ENCODE assay signal across 8 cellular contexts in genomic region chr3:9248232-9249191, GRCh38. TPM values are rescaled to one million over a fixed set of nuclear protein-coding genes. Genes with fewer than 3 reads are reported as not detected.
A peak's percentile ranks its signal among the peaks of the same experiment; 100 is the strongest.
DNase-seq lines count a peak whose midpoint lies in the region; ATAC-seq lines count a peak whose summit lies in the region.

No MANE protein-coding gene starts in this region.

- peak overlapping the region; percentile 85 to 95 (median 92) for H3K4me3 Mint-ChIP-seq in naive B cell

- DNase-seq in DMS79 treated with DMSO at 0.1 percent for 48 hours (lab: John Stamatoyannopoulos, UW), result peak; percentile 41
- no peak for DNase-seq in DMS79 (lab: John Stamatoyannopoulos, UW)
- DNase-seq in NCI-H2227 treated with DMSO at 0.1 percent for 48 hours (lab: John Stamatoyannopoulos, UW), result peak; percentile 33
- no peak for DNase-seq in naive B cell

- no peak for ATAC-seq in naive B cell (ENCODE audit: low read depth in 2 of 2)
- no peak for ATAC-seq in HG03097 (IDR thresholded peaks at IDR 0.05; ENCODE audit: low FRiP score, unreplicated experiment)
- ATAC-seq in HG02610 (IDR thresholded peaks at IDR 0.05; ENCODE audit: unreplicated experiment), result no peak
- no peak for ATAC-seq in GM21529 (IDR thresholded peaks at IDR 0.05; ENCODE audit: unreplicated experiment)

- H3K36me3 Mint-ChIP-seq in naive B cell, result no peaks in the 10 kb centered on the region

- no peaks in the 10 kb centered on the region for H3K9me3 Mint-ChIP-seq in naive B cell

- H3K27ac ChIP-seq in cingulate gyrus (ENCODE audit: low read depth, low read length), result peak overlapping the region; percentile 42

- H3K4me1 Mint-ChIP-seq in naive B cell, result peaks cover 17 to 25% (median 22%) of the 10 kb centered on the region in 3 donors

- peaks cover 8 to 17% (median 9%) of the 10 kb centered on the region in 3 donors for H3K27me3 Mint-ChIP-seq in naive B cell

- H3K27ac Mint-ChIP-seq in naive B cell, result peak overlapping the region in 4 of 6 donors; percentile 36 to 80 (median 57)

RNA-seq across cellular contexts. Expression of gene SRGAP3, which starts 0.9 kb away (rescaled TPM):
- polyA plus RNA-seq in naive B cell (ENCODE audit: low read depth in 6 of 6), result 1 to 10 TPM in 2 of 6 donors, under 1 TPM in 3, not detected in 1; 0.36 to 2.4 (median 0.87) TPM

Comparison
In these comparisons a context has a peak if more than half of its experiments do, and no peak if none do; other contexts are left out.
1. DNase-seq: peak in DMS79 treated with DMSO at 0.1 percent for 48 hours (single experiment) and NCI-H2227 treated with DMSO at 0.1 percent for 48 hours (single experiment); none in DMS79 (single experiment) and naive B cell (single experiment).